In genomic region chr14:39320318-39320717, GRCh38 we compare ENCODE assay signal across 24 cellular contexts.
DNase-seq lines count a peak whose midpoint lies in the region; ATAC-seq, FAIRE-seq and TF ChIP-seq lines count a peak whose summit lies in the region.
"Had no signal": no experiment of that assay in that cellular context is flagged by ENCODE, and none has a peak within 500 bp of the region (broad histone marks: within the 10 kb centered on the region; RNA-seq: fewer than 3 reads in every experiment).

No MANE protein-coding gene starts in this region.

- H3K36me3 ChIP-seq in HepG2 (replicated peaks in 1 of 2; ENCODE audit: control insufficient read depth in 1 of 2, insufficient read depth in 2 of 2, low read length in 2 of 2) (peaks cover 26 to 74% of the 10 kb centered on the region in 2 experiments), right lobe of liver (peaks cover 0 to 48% (median 26%) of the 10 kb centered on the region in 4 donors), kidney (ENCODE audit: control insufficient read depth in 1 of 2, insufficient read depth in 2 of 2, low read length in 2 of 2) (peaks cover 0 to 9% of the 10 kb centered on the region in 2 donors)
- H3K36me3 ChIP-seq: BE2C had no signal

- H3K9me3 ChIP-seq in HepG2 (ENCODE audit: low read length) (no peaks in the 10 kb centered on the region), right lobe of liver (no peaks in the 10 kb centered on the region), kidney (ENCODE audit: control insufficient read depth in 1 of 2, low read length in 2 of 2) (no peaks in the 10 kb centered on the region)
- H3K9me3 ChIP-seq: BE2C, SJSA1 had no signal

- H3K9ac ChIP-seq in HepG2 (ENCODE audit: insufficient read depth, low read depth, low read length) (no peak overlapping the region), kidney (ENCODE audit: low read length in 2 of 2) (no peak overlapping the region)

- BruUV-seq in HepG2 (replicated peaks; lab: Mats Ljungman, UMichigan): no TSS peak

- TF ChIP-seq POLR2A in HepG2 (IDR thresholded peaks at IDR 0.05; ENCODE audit: insufficient read depth in 1 of 2, low read depth in 2 of 2, low read length in 2 of 2) (no peak), right lobe of liver (IDR thresholded peaks at IDR 0.05) (no peak)

- no peak overlapping the region for H2AFZ ChIP-seq in HepG2 (ENCODE audit: low read length)
- H2AFZ ChIP-seq: GM23338 had no signal

- no peak for TF ChIP-seq RAD21 in HepG2 (CRISPR knock-in tag; IDR thresholded peaks at IDR 0.05)

- TF ChIP-seq EP300 in HepG2 (IDR thresholded peaks at IDR 0.05; ENCODE audit: low read depth in 2 of 2, low read length in 2 of 2): no peak
- no peak for TF ChIP-seq EP300 in HepG2 (CRISPR knock-in tag; IDR thresholded peaks at IDR 0.05; ENCODE audit: borderline replicate concordance)

- H3K27me3 ChIP-seq in HepG2 (ENCODE audit: control insufficient read depth in 1 of 2, insufficient read depth in 2 of 2, low read length in 2 of 2): no peaks in the 10 kb centered on the region
- no peaks in the 10 kb centered on the region for H3K27me3 ChIP-seq in right lobe of liver
- H3K27me3 ChIP-seq: BE2C, SJSA1 had no signal

- H3K79me2 ChIP-seq in HepG2 (ENCODE audit: insufficient read depth, low read length): no peaks in the 10 kb centered on the region

- H3K4me1 ChIP-seq in HepG2 (ENCODE audit: insufficient read depth, low read length) (peaks cover 14% of the 10 kb centered on the region), right lobe of liver (peaks cover 0 to 13% (median under 1%) of the 10 kb centered on the region in 4 donors), kidney (ENCODE audit: control insufficient read depth in 1 of 2, insufficient read depth in 1 of 2, low read depth in 1 of 2, low read length in 2 of 2) (peaks cover 3 to 12% of the 10 kb centered on the region in 2 donors)
- H3K4me1 ChIP-seq: SJSA1 had no signal

- in situ Hi-C loops in HepG2 (cut with HindIII; ENCODE audit: extremely low pct_ligation_motif_present, low pct_unique_long_range_greater_than_20kb): no loop called here

- ATAC-seq in HepG2 (no peak), right lobe of liver (no peak)
- ATAC-seq in central memory CD8-positive, alpha-beta T cell (replicated peaks; ENCODE audit: extremely low read depth, poor library complexity, severe bottlenecking): no peak
- ATAC-seq: GM23338, HCT116, Right ventricle myocardium inferior had no signal

- intact Hi-C loops in HepG2 (cut with micrococcal nuclease; ENCODE audit: unreplicated experiment): no loop called here
- intact Hi-C loops in right lobe of liver (cut with DNase I): no loop called here
- intact Hi-C loops in kidney (cut with DNase I): no loop called here

- no peaks in the 10 kb centered on the region for H3K9me3 Mint-ChIP-seq in central memory CD8-positive, alpha-beta T cell
- H3K9me3 Mint-ChIP-seq in immature natural killer cell: no peaks in the 10 kb centered on the region
- H3K9me3 Mint-ChIP-seq: CD4-positive, CD25-positive, alpha-beta regulatory T cell; GM23338 had no signal

- TF ChIP-seq CTCF in HepG2 (CRISPR knock-in tag; IDR thresholded peaks at IDR 0.05): no peak
- no peak for TF ChIP-seq CTCF in right lobe of liver (IDR thresholded peaks at IDR 0.05)
- no peak for TF ChIP-seq CTCF in fibroblast of the aortic adventitia (IDR thresholded peaks at IDR 0.05; ENCODE audit: insufficient read depth, low read length)
- no peak for TF ChIP-seq CTCF in kidney (IDR thresholded peaks at IDR 0.05; ENCODE audit: borderline replicate concordance, extremely low read depth, insufficient read depth)

- FAIRE-seq in HepG2 (lab: Jason Lieb, UNC): no peak
- no peak for FAIRE-seq in kidney (lab: Jason Lieb, UNC)
- FAIRE-seq: RCC 7860 had no signal

- H3K4me3 ChIP-seq in HepG2 (replicated peaks in 1 of 3; ENCODE audit: insufficient read depth in 1 of 3, low read depth in 2 of 3, low read length in 3 of 3) (no peak overlapping the region), right lobe of liver (no peak overlapping the region), fibroblast of the aortic adventitia (ENCODE audit: low read depth, low read length) (no peak overlapping the region), kidney (ENCODE audit: low read length in 2 of 2) (no peak overlapping the region)
- H3K4me3 ChIP-seq: GM23338, SJSA1 had no signal

- H4K20me1 ChIP-seq in HepG2 (ENCODE audit: insufficient read depth, low read length): no peaks in the 10 kb centered on the region

- DNase-seq in HepG2 (ENCODE audit: low spot score): no peak
- no peak for DNase-seq in right lobe of liver
- no peak for DNase-seq in central memory CD8-positive, alpha-beta T cell (ENCODE audit: low spot score in 2 of 2)
- peak; percentile 42 for DNase-seq in fibroblast of the aortic adventitia (ENCODE audit: low read depth)
- DNase-seq in immature natural killer cell: no peak
- no peak for DNase-seq in C1 segment of cervical spinal cord (lab: John Stamatoyannopoulos, UW)
- no peak for DNase-seq in MV-4-11 (lab: John Stamatoyannopoulos, UW)
- DNase-seq in kidney: no peak
- DNase-seq: BE2C; CD4-positive, CD25-positive, alpha-beta regulatory T cell; EL; GF-D8; Kasumi-1; NCI-H1417 treated with DMSO at 0.1 percent for 48 hours; NCI-H187; NCI-H446 treated with DMSO at 0.1 percent for 48 hours; NCI-H526 treated with DMSO at 0.1 percent for 48 hours; OCI-M1 had no signal

- H3K27ac ChIP-seq in HepG2 (ENCODE audit: extremely low read length, insufficient read depth, low read length): no peak overlapping the region
- no peak overlapping the region for H3K27ac ChIP-seq in right lobe of liver
- H3K27ac ChIP-seq in kidney (ENCODE audit: low read depth in 2 of 2, low read length in 2 of 2): no peak overlapping the region
- H3K27ac ChIP-seq: 22Rv1, SJSA1 had no signal

- peaks cover 30% of the 10 kb centered on the region for H3K36me3 Mint-ChIP-seq in central memory CD8-positive, alpha-beta T cell (ENCODE audit: insufficient read depth)
- H3K36me3 Mint-ChIP-seq in immature natural killer cell: peaks cover 14 to 38% (median 17%) of the 10 kb centered on the region in 3 donors

- POLR2A ChIA-PET in HepG2 (lab: Yijun Ruan, JAX): interaction anchor here (1.9 kb wide), 1 partner anchor 150 kb away, joined by 6 read pairs; the partner anchor contains the start of gene TRAPPC6B

- CTCF ChIA-PET in HepG2 (lab: Yijun Ruan, JAX; ENCODE audit: low intra/inter-chr PET ratio, low total read pairs): no interaction called here

- H3K4me1 Mint-ChIP-seq in central memory CD8-positive, alpha-beta T cell: no peaks in the 10 kb centered on the region
- peaks cover 0 to 8% of the 10 kb centered on the region in 2 donors for H3K4me1 Mint-ChIP-seq in immature natural killer cell
- H3K4me1 Mint-ChIP-seq: GM23338 had no signal

- no peak overlapping the region for H3K4me3 Mint-ChIP-seq in central memory CD8-positive, alpha-beta T cell
- H3K4me3 Mint-ChIP-seq in immature natural killer cell: no peak overlapping the region
- H3K4me3 Mint-ChIP-seq: CD4-positive, CD25-positive, alpha-beta regulatory T cell; GM23338 had no signal

- no peak overlapping the region for H3K4me2 ChIP-seq in HepG2 (ENCODE audit: low read depth, low read length)
- H3K4me2 ChIP-seq: GM23338 had no signal

- H3K27me3 Mint-ChIP-seq in central memory CD8-positive, alpha-beta T cell: no peaks in the 10 kb centered on the region
- no peaks in the 10 kb centered on the region for H3K27me3 Mint-ChIP-seq in immature natural killer cell (ENCODE audit: low read depth in 3 of 3)
- H3K27me3 Mint-ChIP-seq: CD4-positive, CD25-positive, alpha-beta regulatory T cell had no signal

- H3K27ac Mint-ChIP-seq in central memory CD8-positive, alpha-beta T cell (ENCODE audit: low read depth): peak overlapping the region; percentile 49
- H3K27ac Mint-ChIP-seq in immature natural killer cell: peak overlapping the region in 3 of 6 donors; percentile 43 to 67 (median 58)
- H3K27ac Mint-ChIP-seq: CD4-positive, CD25-positive, alpha-beta regulatory T cell; GM23338 had no signal

- 96% methylated on average over 1 of the region's 1 CpG for WGBS in HepG2 (ENCODE audit: low lambda C conversion rate)
- 100% methylated on average over 1 of the region's 1 CpG for WGBS in right lobe of liver (ENCODE audit: insufficient coverage, low coverage, low lambda C conversion rate, missing lambda C conversion rate)

TF ChIP-seq in HepG2, 621 proteins besides CTCF, POLR2A, EP300 and RAD21:
- TF ChIP-seq NPAS2 (CRISPR knock-in tag; IDR thresholded peaks at IDR 0.05; ENCODE audit: borderline replicate concordance) (no peak), MBD4 (IDR thresholded peaks at IDR 0.05; ENCODE audit: borderline replicate concordance, low read length) (0 out of 2 replicates have a peak, but pooled peaks have one; percentile 34)
